In the genomic region with DNA sequence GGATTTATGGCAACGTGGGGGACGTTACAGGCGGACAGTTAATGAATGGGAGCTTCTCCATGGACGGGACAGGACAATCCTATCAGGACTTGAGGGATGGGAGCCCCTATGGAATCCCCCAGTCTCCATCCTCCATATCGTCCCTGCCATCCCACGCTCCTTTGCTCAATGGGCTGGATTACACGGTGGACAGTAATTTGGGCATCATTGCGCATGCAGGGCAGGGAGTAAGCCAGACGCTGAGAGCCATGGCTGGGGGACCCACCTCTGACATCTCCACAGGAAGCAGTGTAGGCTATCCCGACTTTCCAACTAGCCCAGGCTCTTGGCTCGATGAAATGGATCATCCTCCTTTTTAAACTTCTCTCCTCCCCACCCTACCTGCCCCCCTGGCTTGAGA, we compare ENCODE assay signal across 6 cellular contexts.
"Had no signal": no experiment of that assay in that cellular context is flagged by ENCODE, and none has a peak within 500 bp of the region (broad histone marks: within the 10 kb centered on the region; RNA-seq: fewer than 3 reads in every experiment).

No MANE protein-coding gene starts in this region.

- H3K27ac Mint-ChIP-seq: GM23338 had no signal

- DNase-seq: H9, HCEC 1CT, IMR-90 had no signal

- ATAC-seq: GM23338, K562 had no signal

- H3K4me3 Mint-ChIP-seq: GM23338, H9 had no signal

- H3K4me3 ChIP-seq: GM23338, K562 had no signal

- H3K27ac ChIP-seq: HL-60 had no signal
